In the genomic region with DNA sequence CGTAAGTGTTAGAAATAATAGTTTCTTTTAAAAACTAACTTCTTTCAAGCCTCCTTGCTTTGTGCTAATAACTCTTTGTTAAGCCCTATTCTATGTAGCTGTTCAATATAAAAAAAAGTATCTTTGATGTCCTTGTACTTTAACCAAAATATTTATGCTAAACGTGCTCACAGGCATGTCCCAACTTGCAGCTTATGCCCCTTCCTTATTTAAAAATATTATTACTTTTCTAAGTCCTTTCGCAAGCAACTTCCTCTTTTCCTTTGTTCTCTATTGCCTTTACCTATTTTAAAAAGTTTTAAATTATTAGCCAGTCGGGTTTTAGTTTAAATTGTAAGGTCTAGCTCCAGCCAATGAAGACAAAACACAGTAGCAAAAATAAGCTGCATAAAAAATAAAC, we compare ENCODE assay signal across 12 cellular contexts.
"Had no signal": no experiment of that assay in that cellular context is flagged by ENCODE, and none has a peak within 500 bp of the region (broad histone marks: within the 10 kb centered on the region; RNA-seq: fewer than 3 reads in every experiment).

No MANE protein-coding gene starts in this region.

- H3K4me3 ChIP-seq: thoracic aorta, upper lobe of left lung had no signal

- H3K27ac ChIP-seq: thoracic aorta, upper lobe of left lung had no signal

- H3K36me3 ChIP-seq: thoracic aorta, upper lobe of left lung had no signal

- H3K36me3 Mint-ChIP-seq: activated CD8-positive, alpha-beta memory T cell treated with anti-CD3 and anti-CD28 coated beads, Interleukin-2, amount 10 ng/mL, durations not matched to agents 7 days and 5 days; activated naive CD8-positive, alpha-beta T cell; memory B cell; stimulated activated naive B cell treated with anti-CD40 and anti-IgM and Interleukin-4, amounts not matched to agents 10 μg/mL and 1 μg/mL and 100 μg/mL, for 72 hours had no signal

- H3K27me3 ChIP-seq: upper lobe of left lung had no signal

- H3K9me3 Mint-ChIP-seq: activated B cell treated with CpG ODN at 0.5 μM for 24 hours; activated CD4-positive, alpha-beta memory T cell treated with anti-CD3 and anti-CD28 coated beads, Interleukin-2, amount 10 ng/mL, durations not matched to agents 7 days and 5 days; memory B cell; neural crest cell; stimulated activated naive B cell treated with anti-CD40 and anti-IgM and Interleukin-4, amounts not matched to agents 10 μg/mL and 1 μg/mL and 100 μg/mL, for 72 hours had no signal

- DNase-seq: activated B cell treated with CpG ODN at 0.5 μM for 24 hours; activated CD4-positive, alpha-beta memory T cell treated with anti-CD3 and anti-CD28 coated beads, Interleukin-2, amount 10 ng/mL, durations not matched to agents 7 days and 5 days; activated CD4-positive, alpha-beta T cell treated with anti-CD3 and anti-CD28 coated beads for 4 hours; activated CD8-positive, alpha-beta memory T cell treated with anti-CD3 and anti-CD28 coated beads, Interleukin-2, amount 10 ng/mL, durations not matched to agents 7 days and 5 days; effector CD4-positive, alpha-beta T cell; stimulated activated naive B cell treated with anti-CD40 and anti-IgM and Interleukin-4, amounts not matched to agents 10 μg/mL and 1 μg/mL and 100 μg/mL, for 72 hours; upper lobe of left lung had no signal

- ATAC-seq: activated CD8-positive, alpha-beta memory T cell treated with anti-CD3 and anti-CD28 coated beads, Interleukin-2, amount 10 ng/mL, durations not matched to agents 7 days and 5 days had no signal

- H3K27ac Mint-ChIP-seq: activated B cell treated with CpG ODN at 0.5 μM for 24 hours; activated CD4-positive, alpha-beta memory T cell treated with anti-CD3 and anti-CD28 coated beads, Interleukin-2, amount 10 ng/mL, durations not matched to agents 7 days and 5 days; activated CD8-positive, alpha-beta memory T cell treated with anti-CD3 and anti-CD28 coated beads, Interleukin-2, amount 10 ng/mL, durations not matched to agents 7 days and 5 days; activated naive CD8-positive, alpha-beta T cell; memory B cell; progenitor cell of endocrine pancreas; stimulated activated naive B cell treated with anti-CD40 and anti-IgM and Interleukin-4, amounts not matched to agents 10 μg/mL and 1 μg/mL and 100 μg/mL, for 72 hours had no signal

- H3K9me3 ChIP-seq: thoracic aorta, upper lobe of left lung had no signal

- H3K4me3 Mint-ChIP-seq: activated B cell treated with CpG ODN at 0.5 μM for 24 hours; activated CD4-positive, alpha-beta memory T cell treated with anti-CD3 and anti-CD28 coated beads, Interleukin-2, amount 10 ng/mL, durations not matched to agents 7 days and 5 days; activated CD8-positive, alpha-beta memory T cell treated with anti-CD3 and anti-CD28 coated beads, Interleukin-2, amount 10 ng/mL, durations not matched to agents 7 days and 5 days; activated naive CD8-positive, alpha-beta T cell; memory B cell; neural crest cell; stimulated activated naive B cell treated with anti-CD40 and anti-IgM and Interleukin-4, amounts not matched to agents 10 μg/mL and 1 μg/mL and 100 μg/mL, for 72 hours had no signal
